In the genomic region with DNA sequence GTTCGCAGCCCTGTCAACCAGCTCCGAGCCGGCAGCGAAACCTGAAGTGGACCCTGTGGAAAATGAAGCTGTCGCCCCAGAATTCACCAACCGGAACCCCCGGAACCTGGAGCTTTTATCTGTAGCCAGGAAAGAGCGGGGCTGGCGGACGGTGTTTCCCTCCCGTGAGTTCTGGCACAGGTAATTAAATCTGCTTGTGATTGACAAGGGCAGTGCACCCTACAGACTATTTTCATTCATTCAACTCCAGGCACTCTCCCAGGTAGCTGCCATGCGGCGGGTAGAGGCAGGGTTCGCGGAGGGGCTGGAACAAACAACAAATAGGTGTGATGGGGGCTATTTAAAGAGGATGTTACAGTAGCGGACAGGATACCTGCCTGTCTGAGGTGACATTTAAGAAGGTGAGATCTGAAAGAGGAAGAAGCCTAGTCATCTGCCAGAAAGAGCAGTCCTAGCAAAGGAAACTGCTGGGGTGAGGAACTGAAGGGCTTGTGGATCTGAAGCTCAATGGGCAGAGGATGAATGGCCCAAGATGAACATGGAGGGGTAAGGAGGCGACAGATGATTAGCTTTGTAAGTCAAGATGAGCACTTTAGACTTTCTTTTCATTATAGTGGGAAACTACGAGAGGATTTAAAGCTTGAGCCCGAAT, we compare ENCODE assay signal across 8 cellular contexts.
DNase-seq lines count a peak whose midpoint lies in the region; ATAC-seq and TF ChIP-seq lines count a peak whose summit lies in the region.

No MANE protein-coding gene starts in this region.

- H3K36me3 ChIP-seq in mucosa of stomach (ENCODE audit: control insufficient read depth, insufficient read depth, low read length), result no peaks in the 10 kb centered on the region

- no peak for ATAC-seq in GM18868 (IDR thresholded peaks at IDR 0.05; ENCODE audit: unreplicated experiment)

- H3K27me3 ChIP-seq in mucosa of stomach (ENCODE audit: control insufficient read depth, insufficient read depth, low read length), result no peaks in the 10 kb centered on the region

- H3K4me3 ChIP-seq in choroid plexus epithelial cell (ENCODE audit: low read depth, low read length), result peak overlapping the region; percentile 82
- peak overlapping the region; percentile 95 for H3K4me3 ChIP-seq in mucosa of stomach (ENCODE audit: low read length)

- TF ChIP-seq CTCF in choroid plexus epithelial cell (conservative IDR thresholded peaks at IDR 0.05; ENCODE audit: low read depth, low read length), result no peak

- peak; percentile 32 for DNase-seq in DMS79 treated with DMSO at 0.1 percent for 48 hours (lab: John Stamatoyannopoulos, UW)
- DNase-seq in DMS79 (lab: John Stamatoyannopoulos, UW), result no peak
- DNase-seq in NOMO-1 treated with dmso at 0.1 percent for 144 hours (lab: John Stamatoyannopoulos, UW; ENCODE audit: unreplicated experiment), result peak; percentile 48
- DNase-seq in choroid plexus epithelial cell (ENCODE audit: low read depth), result no peak
- no peak for DNase-seq in COLO829 (ENCODE audit: low spot score)
- DNase-seq in NCI-H345 treated with DMSO at 0.1 percent for 48 hours (lab: John Stamatoyannopoulos, UW; ENCODE audit: unreplicated experiment), result no peak

- peak overlapping the region; percentile 86 for H3K9ac ChIP-seq in mucosa of stomach (ENCODE audit: low read length)

- no peaks in the 10 kb centered on the region for H3K9me3 ChIP-seq in mucosa of stomach (ENCODE audit: control insufficient read depth, low read length)

- peaks cover 7% of the 10 kb centered on the region for H3K4me1 ChIP-seq in mucosa of stomach (ENCODE audit: control insufficient read depth, insufficient read depth, low read length)

Comparison
In these comparisons a context has a peak if more than half of its experiments do, and no peak if none do; other contexts are left out.
1. DNase-seq: peak in DMS79 treated with DMSO at 0.1 percent for 48 hours (single experiment) and NOMO-1 treated with dmso at 0.1 percent for 144 hours (single experiment); none in DMS79 (single experiment), choroid plexus epithelial cell (single experiment), COLO829 (single experiment) and NCI-H345 treated with DMSO at 0.1 percent for 48 hours (single experiment).